Comparison of ENCODE assay signal across 8 cellular contexts in the genomic region with DNA sequence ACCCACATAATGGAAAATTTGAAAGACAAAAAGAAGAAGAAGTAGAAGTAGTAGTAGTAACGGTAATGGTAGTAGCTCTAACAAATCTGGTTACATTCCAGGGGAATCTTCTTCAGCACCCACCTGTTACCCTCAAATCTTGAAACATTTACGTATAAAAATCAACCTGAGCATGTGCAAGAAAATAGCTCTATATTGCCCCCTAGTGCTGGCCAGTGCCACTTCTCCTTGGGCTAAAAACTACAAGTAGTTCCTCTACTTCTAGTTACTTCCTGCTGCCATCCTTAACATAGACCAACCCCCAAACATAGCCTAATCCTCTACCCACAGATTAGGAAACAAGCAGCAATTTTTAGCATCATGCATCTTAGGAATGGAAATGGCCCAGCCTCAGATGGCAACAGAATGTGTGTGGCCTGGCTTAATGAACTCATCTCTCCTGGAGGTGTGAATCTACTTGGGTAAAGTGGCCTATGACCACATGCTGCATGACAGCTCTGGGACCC. TPM values are rescaled to one million over a fixed set of nuclear protein-coding genes. Genes with fewer than 3 reads are reported as not detected.
DNase-seq lines count a peak whose midpoint lies in the region; ATAC-seq and TF ChIP-seq lines count a peak whose summit lies in the region.

No MANE protein-coding gene starts in this region.

- peaks cover 8% of the 10 kb centered on the region for H3K4me1 Mint-ChIP-seq in stimulated activated naive CD8-positive, alpha-beta T cell treated with anti-CD3 and anti-CD28 coated beads, Interleukin-15, amount 100 ng/mL, for 72 hours

- peaks cover 0 to 8% of the 10 kb centered on the region in 2 donors for H3K4me1 ChIP-seq in breast epithelium

- ATAC-seq in GM19025 (IDR thresholded peaks at IDR 0.05; ENCODE audit: low read depth, unreplicated experiment) (peak; percentile 58), HG03378 (IDR thresholded peaks at IDR 0.05; ENCODE audit: unreplicated experiment) (peak; percentile 92)
- ATAC-seq in stimulated activated naive CD8-positive, alpha-beta T cell treated with anti-CD3 and anti-CD28 coated beads, Interleukin-15, amount 100 ng/mL, for 72 hours: no peak

- H3K9me3 Mint-ChIP-seq in stimulated activated naive CD8-positive, alpha-beta T cell treated with anti-CD3 and anti-CD28 coated beads, Interleukin-15, amount 100 ng/mL, for 72 hours: peaks cover 0 to 6% of the 10 kb centered on the region in 2 donors

- no peaks in the 10 kb centered on the region for H3K36me3 ChIP-seq in breast epithelium

- H3K9me3 ChIP-seq in breast epithelium: no peaks in the 10 kb centered on the region

- H3K27ac ChIP-seq in breast epithelium: no peak overlapping the region

- peak; percentile 55 to 79 (median 77) for TF ChIP-seq CTCF in breast epithelium (IDR thresholded peaks at IDR 0.05)

- DNase-seq in COR-L47 (lab: John Stamatoyannopoulos, UW): peak; percentile 55
- peak; percentile 67 for DNase-seq in NCI-H82 treated with DMSO at 0.1 percent for 48 hours (lab: John Stamatoyannopoulos, UW; ENCODE audit: unreplicated experiment)
- peak; percentile 44 to 58 for DNase-seq in breast epithelium (ENCODE audit: low spot score in 2 of 2)
- peak; percentile 89 for DNase-seq in kidney glomerular epithelial cell (lab: John Stamatoyannopoulos, UW)
- peak; percentile 11 to 14 for DNase-seq in stimulated activated naive CD8-positive, alpha-beta T cell treated with anti-CD3 and anti-CD28 coated beads, Interleukin-15, amount 100 ng/mL, for 72 hours
- no peak for DNase-seq in NK-92 (lab: John Stamatoyannopoulos, UW; ENCODE audit: unreplicated experiment)

- no peak overlapping the region for H3K4me3 Mint-ChIP-seq in stimulated activated naive CD8-positive, alpha-beta T cell treated with anti-CD3 and anti-CD28 coated beads, Interleukin-15, amount 100 ng/mL, for 72 hours

- peak overlapping the region; percentile 79 to 85 (median 80) for H3K4me3 ChIP-seq in breast epithelium

- H3K27me3 ChIP-seq in breast epithelium: no peaks in the 10 kb centered on the region

- TF ChIP-seq POLR2A in breast epithelium (IDR thresholded peaks at IDR 0.05): no peak

- intact Hi-C loops in breast epithelium (cut with DNase I; ENCODE audit: low total_unique reads): no loop called here

- no peak overlapping the region for H3K27ac Mint-ChIP-seq in stimulated activated naive CD8-positive, alpha-beta T cell treated with anti-CD3 and anti-CD28 coated beads, Interleukin-15, amount 100 ng/mL, for 72 hours

- H3K27me3 Mint-ChIP-seq in stimulated activated naive CD8-positive, alpha-beta T cell treated with anti-CD3 and anti-CD28 coated beads, Interleukin-15, amount 100 ng/mL, for 72 hours: peaks cover 57% of the 10 kb centered on the region

RNA-seq across cellular contexts. Expression of a gene that starts 3.1 kb away (rescaled TPM):
- total RNA-seq in breast epithelium: 10 to 100 TPM; 32.4 to 59.7 (median 54.4) TPM
